In the genomic region with DNA sequence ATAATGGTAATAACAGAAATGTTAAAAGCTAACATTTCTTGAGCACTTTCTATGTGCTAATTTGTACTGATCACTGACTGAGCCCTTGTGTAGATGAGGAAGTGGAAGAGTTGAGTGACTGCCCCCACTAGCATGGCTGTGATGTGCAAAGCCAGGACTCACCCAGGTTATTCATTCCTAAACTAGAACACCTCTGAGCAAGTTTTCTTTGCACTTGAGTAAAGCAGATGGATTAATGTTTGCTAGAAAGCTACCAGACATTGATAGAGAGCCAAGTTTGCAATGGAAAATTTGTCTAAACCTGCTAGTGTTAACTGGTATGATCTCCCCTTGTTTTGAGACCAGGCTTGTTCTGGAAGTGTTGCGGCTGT, we compare ENCODE assay signal across 8 cellular contexts.
DNase-seq lines count a peak whose midpoint lies in the region; ATAC-seq lines count a peak whose summit lies in the region.

No MANE protein-coding gene starts in this region.

- no peak overlapping the region for H3K4me3 Mint-ChIP-seq in activated naive CD4-positive, alpha-beta T cell treated with anti-CD3 and anti-CD28 coated beads for 36 hours
- no peak overlapping the region for H3K4me3 Mint-ChIP-seq in activated naive CD4-positive, alpha-beta T cell treated with anti-CD3 and anti-CD28 coated beads, Interleukin-2, amount 10 ng/mL, durations not matched to agents 7 days and 5 days
- no peak overlapping the region for H3K4me3 Mint-ChIP-seq in stimulated activated memory B cell treated with anti-CD40 and anti-IgM and Interleukin-4, amounts not matched to agents 10 μg/mL and 1 μg/mL and 100 μg/mL, for 72 hours

- peaks cover 1% of the 10 kb centered on the region for H3K9me3 Mint-ChIP-seq in activated naive CD4-positive, alpha-beta T cell treated with anti-CD3 and anti-CD28 coated beads for 36 hours
- H3K9me3 Mint-ChIP-seq in activated naive CD4-positive, alpha-beta T cell treated with anti-CD3 and anti-CD28 coated beads, Interleukin-2, amount 10 ng/mL, durations not matched to agents 7 days and 5 days = no peaks in the 10 kb centered on the region
- peaks cover 3% of the 10 kb centered on the region for H3K9me3 Mint-ChIP-seq in stimulated activated memory B cell treated with anti-CD40 and anti-IgM and Interleukin-4, amounts not matched to agents 10 μg/mL and 1 μg/mL and 100 μg/mL, for 72 hours

- no peaks in the 10 kb centered on the region for H3K36me3 Mint-ChIP-seq in activated naive CD4-positive, alpha-beta T cell treated with anti-CD3 and anti-CD28 coated beads for 36 hours (ENCODE audit: low read depth)
- H3K36me3 Mint-ChIP-seq in activated naive CD4-positive, alpha-beta T cell treated with anti-CD3 and anti-CD28 coated beads, Interleukin-2, amount 10 ng/mL, durations not matched to agents 7 days and 5 days = no peaks in the 10 kb centered on the region
- H3K36me3 Mint-ChIP-seq in stimulated activated memory B cell treated with anti-CD40 and anti-IgM and Interleukin-4, amounts not matched to agents 10 μg/mL and 1 μg/mL and 100 μg/mL, for 72 hours = no peaks in the 10 kb centered on the region

- H3K27me3 Mint-ChIP-seq in activated naive CD4-positive, alpha-beta T cell treated with anti-CD3 and anti-CD28 coated beads for 36 hours (ENCODE audit: low read depth) = no peaks in the 10 kb centered on the region
- no peaks in the 10 kb centered on the region for H3K27me3 Mint-ChIP-seq in activated naive CD4-positive, alpha-beta T cell treated with anti-CD3 and anti-CD28 coated beads, Interleukin-2, amount 10 ng/mL, durations not matched to agents 7 days and 5 days
- H3K27me3 Mint-ChIP-seq in stimulated activated memory B cell treated with anti-CD40 and anti-IgM and Interleukin-4, amounts not matched to agents 10 μg/mL and 1 μg/mL and 100 μg/mL, for 72 hours = no peaks in the 10 kb centered on the region

- ATAC-seq in HG03039 (IDR thresholded peaks at IDR 0.05; ENCODE audit: unreplicated experiment) = peak; percentile 84
- ATAC-seq in stimulated activated memory B cell treated with anti-CD40 and anti-IgM and Interleukin-4, amounts not matched to agents 10 μg/mL and 1 μg/mL and 100 μg/mL, for 72 hours = peak; percentile 81

- peaks cover 13% of the 10 kb centered on the region for H3K4me1 Mint-ChIP-seq in activated naive CD4-positive, alpha-beta T cell treated with anti-CD3 and anti-CD28 coated beads for 36 hours (ENCODE audit: low read depth)
- H3K4me1 Mint-ChIP-seq in activated naive CD4-positive, alpha-beta T cell treated with anti-CD3 and anti-CD28 coated beads, Interleukin-2, amount 10 ng/mL, durations not matched to agents 7 days and 5 days = peaks cover 11% of the 10 kb centered on the region
- peaks cover 21% of the 10 kb centered on the region for H3K4me1 Mint-ChIP-seq in stimulated activated memory B cell treated with anti-CD40 and anti-IgM and Interleukin-4, amounts not matched to agents 10 μg/mL and 1 μg/mL and 100 μg/mL, for 72 hours

- peak; percentile 4 for DNase-seq in activated naive CD4-positive, alpha-beta T cell treated with anti-CD3 and anti-CD28 coated beads for 36 hours
- DNase-seq in activated naive CD4-positive, alpha-beta T cell treated with anti-CD3 and anti-CD28 coated beads, Interleukin-2, amount 10 ng/mL, durations not matched to agents 7 days and 5 days = no peak
- DNase-seq in RPMI7951 (ENCODE audit: low read depth) (peak; percentile 14), COLO829 (ENCODE audit: low spot score) (no peak), activated gamma-delta T cell treated with Interleukin-2 at 50 U/mL for 16 hours (no peak)
- no peak for DNase-seq in stimulated activated naive CD4-positive, alpha-beta T cell treated with Interleukin-2 at 50 U/mL for 16 hours (lab: John Stamatoyannopoulos, UW)

- CTCF ChIA-PET in activated naive CD4-positive, alpha-beta T cell treated with anti-CD3 and anti-CD28 coated beads for 36 hours (lab: Charles Lee) = no interaction called here
- CTCF ChIA-PET in activated naive CD4-positive, alpha-beta T cell treated with anti-CD3 and anti-CD28 coated beads, Interleukin-2, amount 10 ng/mL, durations not matched to agents 7 days and 5 days (lab: Charles Lee) = no interaction called here

- no peak overlapping the region for H3K27ac Mint-ChIP-seq in activated naive CD4-positive, alpha-beta T cell treated with anti-CD3 and anti-CD28 coated beads for 36 hours
- no peak overlapping the region for H3K27ac Mint-ChIP-seq in activated naive CD4-positive, alpha-beta T cell treated with anti-CD3 and anti-CD28 coated beads, Interleukin-2, amount 10 ng/mL, durations not matched to agents 7 days and 5 days
- no peak overlapping the region for H3K27ac Mint-ChIP-seq in stimulated activated memory B cell treated with anti-CD40 and anti-IgM and Interleukin-4, amounts not matched to agents 10 μg/mL and 1 μg/mL and 100 μg/mL, for 72 hours

- intact Hi-C loops in activated naive CD4-positive, alpha-beta T cell treated with anti-CD3 and anti-CD28 coated beads for 36 hours (cut with micrococcal nuclease) = no loop called here

Comparison
In these comparisons a context has a peak if more than half of its experiments do, and no peak if none do; other contexts are left out.
1. DNase-seq: peak in activated naive CD4-positive, alpha-beta T cell treated with anti-CD3 and anti-CD28 coated beads for 36 hours (single experiment) and RPMI7951 (single experiment); none in activated naive CD4-positive, alpha-beta T cell treated with anti-CD3 and anti-CD28 coated beads, Interleukin-2, amount 10 ng/mL, durations not matched to agents 7 days and 5 days (single experiment), stimulated activated naive CD4-positive, alpha-beta T cell treated with Interleukin-2 at 50 U/mL for 16 hours (single experiment), COLO829 (single experiment) and activated gamma-delta T cell treated with Interleukin-2 at 50 U/mL for 16 hours (single experiment).